ENCODE assay signal across 8 cellular contexts in the genomic region with DNA sequence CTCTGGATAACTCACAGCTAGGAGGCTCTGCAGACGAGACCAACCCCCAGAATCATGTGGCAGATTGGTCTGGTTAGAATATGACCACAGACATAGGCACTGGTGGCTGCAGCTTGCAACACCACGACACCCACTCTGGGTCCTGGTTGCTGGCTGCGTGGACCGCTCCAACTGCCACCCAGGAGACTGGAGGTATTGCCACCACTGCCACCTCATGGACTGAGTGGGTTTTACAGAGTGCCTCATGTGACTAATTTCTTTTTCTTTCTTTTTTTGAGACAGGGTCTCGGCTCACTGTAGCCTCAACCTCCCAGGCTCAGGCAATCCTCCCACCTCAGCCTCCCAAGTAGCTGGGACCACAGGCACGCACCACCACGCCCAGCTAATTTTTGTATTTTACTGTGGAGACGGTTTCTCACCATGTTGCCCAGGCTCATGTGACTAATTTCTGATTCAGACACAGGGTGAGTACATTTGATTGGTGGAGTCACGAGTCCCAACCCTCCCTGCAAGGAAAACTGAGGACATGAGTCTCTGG. TPM values are rescaled to one million over a fixed set of nuclear protein-coding genes. Genes with fewer than 3 reads are reported as not detected.
DNase-seq lines count a peak whose midpoint lies in the region; ATAC-seq, FAIRE-seq and TF ChIP-seq lines count a peak whose summit lies in the region.

No MANE protein-coding gene starts in this region.

- H3K4me1 ChIP-seq in endodermal cell (ENCODE audit: control insufficient read depth, insufficient read depth, low read length) = no peaks in the 10 kb centered on the region

- peak; percentile 38 for DNase-seq in D721Med (ENCODE audit: insufficient read length, low spot score)
- peak; percentile 71 for DNase-seq in HEK293T (ENCODE audit: extremely low spot score)
- DNase-seq in NOMO-1 treated with dmso at 0.1 percent for 144 hours (lab: John Stamatoyannopoulos, UW; ENCODE audit: unreplicated experiment) = peak; percentile 51
- DNase-seq in activated CD8-positive, alpha-beta memory T cell treated with anti-CD3 and anti-CD28 coated beads for 4 hours (ENCODE audit: low read depth in 2 of 2) = peak; percentile 30 to 49
- peak; percentile 84 for DNase-seq in endodermal cell
- peak; percentile 69 for DNase-seq in mucosa of gallbladder (ENCODE audit: low spot score)

- no peaks in the 10 kb centered on the region for H3K36me3 ChIP-seq in endodermal cell (ENCODE audit: control insufficient read depth, insufficient read depth, low read length)

- no peak overlapping the region for H3K9ac ChIP-seq in endodermal cell (ENCODE audit: extremely low read depth, low read length, poor library complexity, severe bottlenecking)

- CTCF ChIA-PET in HEK293T (lab: Yijun Ruan, JAX) = interaction anchor here (0.6 to 1.4 kb wide), 3 partner anchors 8 to 17 kb away, joined by 3 to 6 read pairs (median 3); no protein-coding TSS in a partner anchor

- no peaks in the 10 kb centered on the region for H3K27me3 Mint-ChIP-seq in endodermal cell (ENCODE audit: insufficient read depth)
- H3K27me3 Mint-ChIP-seq in stimulated activated memory B cell treated with anti-CD40 and anti-IgM and Interleukin-4, amounts not matched to agents 10 μg/mL and 1 μg/mL and 100 μg/mL, for 72 hours = no peaks in the 10 kb centered on the region

- peaks cover 12% of the 10 kb centered on the region for H3K4me1 Mint-ChIP-seq in endodermal cell
- H3K4me1 Mint-ChIP-seq in stimulated activated memory B cell treated with anti-CD40 and anti-IgM and Interleukin-4, amounts not matched to agents 10 μg/mL and 1 μg/mL and 100 μg/mL, for 72 hours = peaks cover 42% of the 10 kb centered on the region

- H3K9me3 ChIP-seq in endodermal cell (ENCODE audit: control insufficient read depth, low read length) = no peaks in the 10 kb centered on the region

- FAIRE-seq in D721Med (lab: Jason Lieb, UNC) = no peak

- H3K27ac ChIP-seq in endodermal cell (ENCODE audit: low read depth, low read length) = no peak overlapping the region

- no peaks in the 10 kb centered on the region for H3K36me3 Mint-ChIP-seq in endodermal cell (ENCODE audit: low read depth)
- no peaks in the 10 kb centered on the region for H3K36me3 Mint-ChIP-seq in stimulated activated memory B cell treated with anti-CD40 and anti-IgM and Interleukin-4, amounts not matched to agents 10 μg/mL and 1 μg/mL and 100 μg/mL, for 72 hours

- ATAC-seq in stimulated activated memory B cell treated with anti-CD40 and anti-IgM and Interleukin-4, amounts not matched to agents 10 μg/mL and 1 μg/mL and 100 μg/mL, for 72 hours = peak; percentile 79
- ATAC-seq in HG02588 (IDR thresholded peaks at IDR 0.05; ENCODE audit: unreplicated experiment) = no peak

- H3K4me3 Mint-ChIP-seq in endodermal cell = no peak overlapping the region
- H3K4me3 Mint-ChIP-seq in stimulated activated memory B cell treated with anti-CD40 and anti-IgM and Interleukin-4, amounts not matched to agents 10 μg/mL and 1 μg/mL and 100 μg/mL, for 72 hours = peak overlapping the region; percentile 71

- no peaks in the 10 kb centered on the region for H3K9me3 Mint-ChIP-seq in endodermal cell
- H3K9me3 Mint-ChIP-seq in stimulated activated memory B cell treated with anti-CD40 and anti-IgM and Interleukin-4, amounts not matched to agents 10 μg/mL and 1 μg/mL and 100 μg/mL, for 72 hours = no peaks in the 10 kb centered on the region

- H3K4me3 ChIP-seq in endodermal cell (ENCODE audit: low read length) = no peak overlapping the region

- POLR2A ChIA-PET in HEK293T (lab: Yijun Ruan, JAX) = no interaction called here

- peak; percentile 62 for TF ChIP-seq CTCF in D721Med (IDR thresholded peaks at IDR 0.05; ENCODE audit: insufficient read depth, missing control alignments)
- peak; percentile 78 for TF ChIP-seq CTCF in endodermal cell (conservative IDR thresholded peaks at IDR 0.05)

- no peaks in the 10 kb centered on the region for H3K27me3 ChIP-seq in endodermal cell (ENCODE audit: control insufficient read depth, insufficient read depth, low read length, poor library complexity, severe bottlenecking)

- WGBS in endodermal cell (ENCODE audit: insufficient coverage in 1 of 2, insufficient read length in 1 of 2), 2 experiments = 81 to 82% methylated on average over 8 to 9 of the region's 9 CpGs

- H3K27ac Mint-ChIP-seq in endodermal cell = peak overlapping the region; percentile 87
- peak overlapping the region; percentile 62 for H3K27ac Mint-ChIP-seq in stimulated activated memory B cell treated with anti-CD40 and anti-IgM and Interleukin-4, amounts not matched to agents 10 μg/mL and 1 μg/mL and 100 μg/mL, for 72 hours

TF ChIP-seq in HEK293T, 16 proteins besides CTCF, POLR2A, EP300 and RAD21:
- TF ChIP-seq SUZ12 (IDR thresholded peaks at IDR 0.05) = no peak
- no peak for TF ChIP-seq FOXK2 (IDR thresholded peaks at IDR 0.05)
- TF ChIP-seq ZNF384 (IDR thresholded peaks at IDR 0.05) = 0 out of 2 replicates have a peak, but pooled peaks have one; percentile 5

RNA-seq across cellular contexts. Expression of a gene that starts 29.9 kb away (rescaled TPM):
- total RNA-seq in endodermal cell (not detected), mucosa of gallbladder (0.12 TPM)
- not detected for polyA plus RNA-seq in endodermal cell (2013, experiment 1 of 2)
- polyA plus RNA-seq in endodermal cell (2013, experiment 2 of 2) = not detected

RNA-seq across cellular contexts. Expression of a gene that starts 45.2 kb away (rescaled TPM):
- total RNA-seq in endodermal cell (10 to 100 TPM; 67.3 to 86.7 TPM), mucosa of gallbladder (30.8 TPM)
- 56.1 TPM for polyA plus RNA-seq in endodermal cell (2013, experiment 1 of 2)
- polyA plus RNA-seq in endodermal cell (2013, experiment 2 of 2) = 47.7 TPM
